ENCODE assay signal across 2 cellular contexts in the genomic region with DNA sequence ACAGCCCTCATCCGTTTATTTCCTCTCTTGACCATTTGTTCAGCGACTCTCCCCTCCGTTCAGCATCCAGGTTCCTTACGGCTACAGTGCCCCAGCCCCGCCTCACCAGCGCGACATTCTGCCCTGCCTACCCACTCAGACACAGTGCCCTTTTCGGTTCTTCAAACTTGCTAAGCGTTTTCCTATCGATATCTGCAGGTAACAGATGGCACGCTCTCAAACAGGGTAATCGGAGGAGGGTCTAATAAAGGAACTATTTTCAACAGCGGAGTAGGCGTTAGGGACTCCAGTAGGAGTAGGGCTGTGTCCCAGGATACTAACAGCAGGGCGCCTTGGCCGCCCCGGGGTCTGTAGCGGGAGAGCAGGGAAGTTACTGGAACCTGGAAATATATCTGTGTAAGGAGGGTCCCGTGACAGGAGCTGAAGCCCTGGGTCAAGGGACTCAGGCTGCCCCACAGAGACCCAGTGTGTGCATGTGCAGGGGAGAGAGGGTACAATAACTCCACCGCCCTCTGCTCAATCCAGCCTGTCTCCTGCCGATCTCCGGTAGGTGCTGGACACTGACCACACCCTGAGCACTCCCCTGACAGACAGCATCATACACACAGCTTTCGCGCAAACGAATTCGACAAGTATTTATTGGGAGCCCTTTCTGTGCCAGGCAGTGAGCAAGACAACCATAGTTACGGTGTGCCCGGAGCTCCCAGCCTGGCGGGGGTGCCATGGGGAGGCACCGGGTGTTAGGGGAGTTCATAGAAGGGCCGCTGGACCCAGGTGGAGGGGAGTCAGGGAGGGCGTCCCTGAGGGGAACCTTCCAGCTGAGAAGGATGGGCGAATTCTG.
TF ChIP-seq lines count a peak whose summit lies in the region.

No MANE protein-coding gene starts in this region.

TF ChIP-seq in IMR-90, 13 proteins besides CTCF, POLR2A, EP300 and RAD21:
- TF ChIP-seq RCOR1 (IDR thresholded peaks at IDR 0.05; ENCODE audit: insufficient replicate concordance, low read length): no peak
- TF ChIP-seq, protein P1, sequence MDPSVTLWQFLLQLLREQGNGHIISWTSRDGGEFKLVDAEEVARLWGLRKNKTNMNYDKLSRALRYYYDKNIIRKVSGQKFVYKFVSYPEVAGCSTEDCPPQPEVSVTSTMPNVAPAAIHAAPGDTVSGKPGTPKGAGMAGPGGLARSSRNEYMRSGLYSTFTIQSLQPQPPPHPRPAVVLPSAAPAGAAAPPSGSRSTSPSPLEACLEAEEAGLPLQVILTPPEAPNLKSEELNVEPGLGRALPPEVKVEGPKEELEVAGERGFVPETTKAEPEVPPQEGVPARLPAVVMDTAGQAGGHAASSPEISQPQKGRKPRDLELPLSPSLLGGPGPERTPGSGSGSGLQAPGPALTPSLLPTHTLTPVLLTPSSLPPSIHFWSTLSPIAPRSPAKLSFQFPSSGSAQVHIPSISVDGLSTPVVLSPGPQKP (IDR thresholded peaks at IDR 0.05; ENCODE audit: borderline replicate concordance, low read depth, low read length): no peak
- TF ChIP-seq RFX5 (IDR thresholded peaks at IDR 0.05; ENCODE audit: low read depth, low read length): no peak
- no peak for TF ChIP-seq SMC3 (IDR thresholded peaks at IDR 0.05; ENCODE audit: low read depth, low read length)
- no peak for TF ChIP-seq CHD1 (IDR thresholded peaks at IDR 0.05; ENCODE audit: low read depth, low read length)
- no peak for TF ChIP-seq MAZ (IDR thresholded peaks at IDR 0.05; ENCODE audit: borderline replicate concordance, low read depth, low read length)
- TF ChIP-seq BHLHE40 (IDR thresholded peaks at IDR 0.05; ENCODE audit: low read depth, low read length): no peak
- TF ChIP-seq, protein P2, sequence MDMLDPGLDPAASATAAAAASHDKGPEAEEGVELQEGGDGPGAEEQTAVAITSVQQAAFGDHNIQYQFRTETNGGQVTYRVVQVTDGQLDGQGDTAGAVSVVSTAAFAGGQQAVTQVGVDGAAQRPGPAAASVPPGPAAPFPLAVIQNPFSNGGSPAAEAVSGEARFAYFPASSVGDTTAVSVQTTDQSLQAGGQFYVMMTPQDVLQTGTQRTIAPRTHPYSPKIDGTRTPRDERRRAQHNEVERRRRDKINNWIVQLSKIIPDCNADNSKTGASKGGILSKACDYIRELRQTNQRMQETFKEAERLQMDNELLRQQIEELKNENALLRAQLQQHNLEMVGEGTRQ (IDR thresholded peaks at IDR 0.05; ENCODE audit: low read depth, low read length): no peak
- no peak for TF ChIP-seq NFE2L2 (IDR thresholded peaks at IDR 0.05; ENCODE audit: low read depth, low read length)
- no peak for TF ChIP-seq CEBPB (IDR thresholded peaks at IDR 0.05; ENCODE audit: low read depth, low read length)
- no peak for TF ChIP-seq MAFK (IDR thresholded peaks at IDR 0.05; ENCODE audit: low read depth, low read length)
- TF ChIP-seq MXI1 (IDR thresholded peaks at IDR 0.05; ENCODE audit: borderline replicate concordance, low read depth, low read length): no peak
- no peak for TF ChIP-seq FOS (IDR thresholded peaks at IDR 0.05; ENCODE audit: low read depth, low read length)

TF ChIP-seq in neural cell, 6 proteins besides CTCF, POLR2A, EP300 and RAD21:
- TF ChIP-seq TAF1 (IDR thresholded peaks at IDR 0.05; ENCODE audit: low read depth): no peak
- TF ChIP-seq, protein P3, sequence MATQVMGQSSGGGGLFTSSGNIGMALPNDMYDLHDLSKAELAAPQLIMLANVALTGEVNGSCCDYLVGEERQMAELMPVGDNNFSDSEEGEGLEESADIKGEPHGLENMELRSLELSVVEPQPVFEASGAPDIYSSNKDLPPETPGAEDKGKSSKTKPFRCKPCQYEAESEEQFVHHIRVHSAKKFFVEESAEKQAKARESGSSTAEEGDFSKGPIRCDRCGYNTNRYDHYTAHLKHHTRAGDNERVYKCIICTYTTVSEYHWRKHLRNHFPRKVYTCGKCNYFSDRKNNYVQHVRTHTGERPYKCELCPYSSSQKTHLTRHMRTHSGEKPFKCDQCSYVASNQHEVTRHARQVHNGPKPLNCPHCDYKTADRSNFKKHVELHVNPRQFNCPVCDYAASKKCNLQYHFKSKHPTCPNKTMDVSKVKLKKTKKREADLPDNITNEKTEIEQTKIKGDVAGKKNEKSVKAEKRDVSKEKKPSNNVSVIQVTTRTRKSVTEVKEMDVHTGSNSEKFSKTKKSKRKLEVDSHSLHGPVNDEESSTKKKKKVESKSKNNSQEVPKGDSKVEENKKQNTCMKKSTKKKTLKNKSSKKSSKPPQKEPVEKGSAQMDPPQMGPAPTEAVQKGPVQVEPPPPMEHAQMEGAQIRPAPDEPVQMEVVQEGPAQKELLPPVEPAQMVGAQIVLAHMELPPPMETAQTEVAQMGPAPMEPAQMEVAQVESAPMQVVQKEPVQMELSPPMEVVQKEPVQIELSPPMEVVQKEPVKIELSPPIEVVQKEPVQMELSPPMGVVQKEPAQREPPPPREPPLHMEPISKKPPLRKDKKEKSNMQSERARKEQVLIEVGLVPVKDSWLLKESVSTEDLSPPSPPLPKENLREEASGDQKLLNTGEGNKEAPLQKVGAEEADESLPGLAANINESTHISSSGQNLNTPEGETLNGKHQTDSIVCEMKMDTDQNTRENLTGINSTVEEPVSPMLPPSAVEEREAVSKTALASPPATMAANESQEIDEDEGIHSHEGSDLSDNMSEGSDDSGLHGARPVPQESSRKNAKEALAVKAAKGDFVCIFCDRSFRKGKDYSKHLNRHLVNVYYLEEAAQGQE (IDR thresholded peaks at IDR 0.05; ENCODE audit: borderline replicate concordance): no peak
- TF ChIP-seq POLR2AphosphoS5 (IDR thresholded peaks at IDR 0.05): no peak
- no peak for TF ChIP-seq SMC3 (conservative IDR thresholded peaks at IDR 0.05; ENCODE audit: poor library complexity)
- TF ChIP-seq MXI1 (conservative IDR thresholded peaks at IDR 0.05; ENCODE audit: poor library complexity, severe bottlenecking): no peak
- no peak for TF ChIP-seq EZH2 (IDR thresholded peaks at IDR 0.05; ENCODE audit: borderline replicate concordance, insufficient read depth, low read length, poor library complexity, severe bottlenecking)
